In the genomic region with DNA sequence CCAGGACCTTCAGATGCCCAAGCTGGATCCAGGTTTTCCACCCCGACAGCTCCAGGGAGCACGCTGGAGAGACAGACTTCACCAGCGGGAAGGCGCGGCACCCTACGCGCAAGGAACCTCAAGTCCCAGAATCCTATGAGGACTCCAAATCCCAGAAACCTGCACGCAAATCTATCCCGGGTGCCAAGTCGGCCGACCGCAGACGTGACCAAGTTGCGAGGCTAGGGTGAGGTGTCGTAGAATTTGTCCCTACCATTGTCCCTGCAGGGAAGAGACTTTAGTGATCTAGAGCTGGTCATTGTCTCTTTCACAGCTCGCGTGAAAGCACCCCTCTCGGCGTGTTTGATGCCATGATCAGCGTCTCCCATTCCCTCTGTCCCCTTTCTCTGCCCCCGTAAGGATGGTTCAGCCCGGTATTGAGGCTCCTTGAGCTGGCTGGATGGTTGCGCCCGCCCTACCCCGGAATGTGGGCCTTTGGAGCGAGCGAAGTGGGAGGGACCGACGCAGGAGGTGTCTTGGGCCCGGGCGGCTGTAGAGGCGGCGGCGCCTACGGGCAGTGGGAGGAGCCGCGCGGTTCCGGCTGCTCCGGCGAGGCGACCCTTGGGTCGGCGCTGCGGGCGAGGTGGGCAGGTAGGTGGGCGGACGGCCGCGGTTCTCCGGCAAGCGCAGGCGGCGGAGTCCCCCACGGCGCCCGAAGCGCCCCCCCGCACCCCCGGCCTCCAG, we compare ENCODE assay signal across 8 cellular contexts. TPM values are rescaled to one million over a fixed set of nuclear protein-coding genes. Genes with fewer than 3 reads are reported as not detected.
A peak's percentile ranks its signal among the peaks of the same experiment; 100 is the strongest.
DNase-seq lines count a peak whose midpoint lies in the region; ATAC-seq lines count a peak whose summit lies in the region.

TSS of gene PRKCI (plus strand) at position 501 of the 723 bp plus-strand sequence. CDS start 246 bp downstream, outside the sequence.

- ATAC-seq in GM19324 (IDR thresholded peaks at IDR 0.05; ENCODE audit: low FRiP score, unreplicated experiment) (peak; percentile 98), HG03469 (IDR thresholded peaks at IDR 0.05; ENCODE audit: unreplicated experiment) (peak; percentile 95), left lobe of liver (peak; percentile 97)

- H3K27ac ChIP-seq in BLaER1 = peak within 1 kb of the TSS; percentile 98

- H3K27me3 Mint-ChIP-seq in dendritic cell treated with granulocyte-macrophage colony-stimulating factor and Interleukin-4, amounts not matched to agents 40 ng/mL and 50 ng/mL, for 4 days = no peaks in the 10 kb centered on the region

- peak; percentile 99 for DNase-seq in NCI-H69 (lab: John Stamatoyannopoulos, UW)
- DNase-seq in activated CD4-positive, alpha-beta T cell treated with anti-CD3 and anti-CD28 coated beads, Interleukin-2, amount 50 U/mL, for 24 hours (ENCODE audit: low read depth in 1 of 2, low spot score in 1 of 2) = peak; percentile 64 to 83
- peak; percentile 96 for DNase-seq in left lobe of liver (ENCODE audit: low spot score)
- peak; percentile 78 for DNase-seq in stimulated activated CD4-positive, alpha-beta T cell treated with anti-CD3 and anti-CD28 coated beads, Interleukin-2, amount 100 ng/mL, for 4 hours (ENCODE audit: low read depth)

- H3K4me3 Mint-ChIP-seq in dendritic cell treated with granulocyte-macrophage colony-stimulating factor and Interleukin-4, amounts not matched to agents 40 ng/mL and 50 ng/mL, for 4 days = peak within 1 kb of the TSS; percentile 79

- H3K27ac Mint-ChIP-seq in dendritic cell treated with granulocyte-macrophage colony-stimulating factor and Interleukin-4, amounts not matched to agents 40 ng/mL and 50 ng/mL, for 4 days = peak within 1 kb of the TSS; percentile 96

- intact Hi-C loops in dendritic cell treated with granulocyte-macrophage colony-stimulating factor and Interleukin-4, amounts not matched to agents 40 ng/mL and 50 ng/mL, for 4 days (cut with micrococcal nuclease) = loop anchor here (2.0 kb wide), 1 partner anchor 41 kb away; the partner anchor contains the start of gene PHC3

- no peaks in the 10 kb centered on the region for H3K36me3 ChIP-seq in BLaER1

- peaks cover 5% of the 10 kb centered on the region for H3K36me3 Mint-ChIP-seq in dendritic cell treated with granulocyte-macrophage colony-stimulating factor and Interleukin-4, amounts not matched to agents 40 ng/mL and 50 ng/mL, for 4 days (ENCODE audit: low read depth)

- H3K4me1 ChIP-seq in BLaER1 = peaks cover 18% of the 10 kb centered on the region

- peak within 1 kb of the TSS; percentile 92 for H3K4me3 ChIP-seq in BLaER1

- H3K9me3 ChIP-seq in BLaER1 = peaks cover 6% of the 10 kb centered on the region; the same call in 1 of the 2 replicates

- H3K4me1 Mint-ChIP-seq in dendritic cell treated with granulocyte-macrophage colony-stimulating factor and Interleukin-4, amounts not matched to agents 40 ng/mL and 50 ng/mL, for 4 days (ENCODE audit: low read depth) = peaks cover 11% of the 10 kb centered on the region

- peaks cover 2% of the 10 kb centered on the region for H3K9me3 Mint-ChIP-seq in dendritic cell treated with granulocyte-macrophage colony-stimulating factor and Interleukin-4, amounts not matched to agents 40 ng/mL and 50 ng/mL, for 4 days

- H3K9ac ChIP-seq in BLaER1 = peak within 1 kb of the TSS; percentile 94

- peak within 1 kb of the TSS; percentile 89 for H3K4me2 ChIP-seq in BLaER1

- no peaks in the 10 kb centered on the region for H3K27me3 ChIP-seq in BLaER1

- H4K20me1 ChIP-seq in BLaER1 = peaks cover 26% of the 10 kb centered on the region

RNA-seq across cellular contexts. Expression of gene PRKCI, which starts in this region (rescaled TPM):
- total RNA-seq in left lobe of liver = 10.1 TPM

Comparison
In these comparisons a context has a peak if more than half of its experiments do, and no peak if none do; other contexts are left out.
1. Peak in every context shown above with its lines: DNase-seq, ATAC-seq, H3K4me3 ChIP-seq and H3K27ac ChIP-seq.